ENCODE assay signal across 12 cellular contexts in genomic region chr14:67942311-67942710, GRCh38.
DNase-seq lines count a peak whose midpoint lies in the region; ATAC-seq, FAIRE-seq and TF ChIP-seq lines count a peak whose summit lies in the region.
"Had no signal": no experiment of that assay in that cellular context is flagged by ENCODE, and none has a peak within 500 bp of the region (broad histone marks: within the 10 kb centered on the region; RNA-seq: fewer than 3 reads in every experiment).

No MANE protein-coding gene starts in this region.

- H3K79me2 ChIP-seq in HCT116 (ENCODE audit: insufficient read depth, low read length): no peaks in the 10 kb centered on the region

- H3K27me3 ChIP-seq in HCT116 (ENCODE audit: insufficient read depth, low read length) (no peaks in the 10 kb centered on the region), bronchial epithelial cell (ENCODE audit: control insufficient read depth, insufficient read depth, low read length) (no peaks in the 10 kb centered on the region), liver (ENCODE audit: control insufficient read depth in 4 of 4, insufficient read depth in 4 of 4, low read length in 3 of 4) (no peaks in the 10 kb centered on the region)

- no peaks in the 10 kb centered on the region for H3K9me3 ChIP-seq in HCT116 (ENCODE audit: control insufficient read depth in 1 of 2, insufficient read depth in 1 of 2, low read depth in 1 of 2, low read length in 2 of 2)
- no peaks in the 10 kb centered on the region for H3K9me3 ChIP-seq in liver (ENCODE audit: control insufficient read depth in 4 of 4, low read length in 3 of 4)

- RAD21 ChIA-PET in HCT116 (lab: Charles Lee; ENCODE audit: low non-redundant PET in 1 of 2, low total read pairs in 2 of 2, uncharacterized antibody in 2 of 2, unreplicated experiment in 2 of 2): no interaction called here

- no peak overlapping the region for H2AFZ ChIP-seq in HCT116 (ENCODE audit: low read depth, low read length, poor library complexity, severe bottlenecking)

- no peak overlapping the region for H3K4me2 ChIP-seq in HCT116 (ENCODE audit: low read length)

- TF ChIP-seq POLR2A in HCT116 (IDR thresholded peaks at IDR 0.05; ENCODE audit: borderline replicate concordance, extremely low read depth, insufficient read depth, insufficient read length): no peak

- POLR2A ChIA-PET in HCT116 (lab: Charles Lee): no interaction called here

- TF ChIP-seq RAD21 in HCT116 (IDR thresholded peaks at IDR 0.05; ENCODE audit: low read depth) (no peak), liver (IDR thresholded peaks at IDR 0.05) (peak; percentile 23 to 54)

- H3K4me3 ChIP-seq in HCT116 (replicated peaks in 1 of 2; ENCODE audit: low read depth in 1 of 2, low read length in 2 of 2) (no peak overlapping the region), bronchial epithelial cell (ENCODE audit: low read depth, low read length) (no peak overlapping the region), liver (ENCODE audit: low read depth in 1 of 3, low read length in 3 of 3) (peak overlapping the region in 1 of 3 donors; percentile 23), skin epidermis (no peak overlapping the region)

- H3K36me3 ChIP-seq in HCT116 (ENCODE audit: control insufficient read depth in 1 of 2, insufficient read depth in 2 of 2, low read length in 2 of 2) (no peaks in the 10 kb centered on the region), bronchial epithelial cell (ENCODE audit: control insufficient read depth, insufficient read depth, low read length) (no peaks in the 10 kb centered on the region), liver (ENCODE audit: control insufficient read depth in 4 of 4, insufficient read depth in 3 of 4, low read depth in 1 of 4, low read length in 3 of 4) (no peaks in the 10 kb centered on the region)

- CTCF ChIA-PET in HCT116 (lab: Charles Lee): interaction anchor here (0.7 to 1.6 kb wide), 2 partner anchors 8 to 883 kb away, joined by 3 to 4 read pairs; no protein-coding TSS in a partner anchor

- ATAC-seq in HCT116 (no peak), GM21526 (IDR thresholded peaks at IDR 0.05; ENCODE audit: low FRiP score, unreplicated experiment) (no peak)
- ATAC-seq: activated T-cell treated with anti-CD3 and anti-CD28 coated beads, Interleukin-2, amount 50 U/mL, for 4 hours; Right ventricle myocardium inferior had no signal

- H4K20me1 ChIP-seq in HCT116 (ENCODE audit: insufficient read depth): no peaks in the 10 kb centered on the region

- no peaks in the 10 kb centered on the region for H3K9me2 ChIP-seq in HCT116 (ENCODE audit: insufficient read depth)

- peaks cover 21 to 42% of the 10 kb centered on the region in 2 experiments for H3K4me1 ChIP-seq in HCT116 (ENCODE audit: control insufficient read depth in 1 of 2, insufficient read depth in 2 of 2, low read length in 2 of 2)
- peaks cover 5 to 32% (median 28%) of the 10 kb centered on the region in 4 donors for H3K4me1 ChIP-seq in liver (ENCODE audit: control insufficient read depth in 4 of 4, insufficient read depth in 4 of 4, low read length in 3 of 4)

- DNase-seq in HCT116 (ENCODE audit: low read depth, low spot score) (no peak), bronchial epithelial cell (ENCODE audit: low read depth) (peak; percentile 5), NCI-H1092 (lab: John Stamatoyannopoulos, UW) (no peak), SIG-M5 treated with dmso at 0.1 percent for 504 hours (lab: John Stamatoyannopoulos, UW; ENCODE audit: unreplicated experiment) (no peak)
- no peak for DNase-seq in stimulated activated naive CD4-positive, alpha-beta T cell treated with Interleukin-2 at 50 U/mL for 16 hours (lab: John Stamatoyannopoulos, UW)
- DNase-seq: activated T-cell treated with anti-CD3 and anti-CD28 coated beads, Interleukin-2, amount 50 U/mL, for 4 hours; NCI-H2171 treated with DMSO at 0.1 percent for 48 hours had no signal

- BruUV-seq in HCT116 (replicated peaks; lab: Mats Ljungman, UMichigan): no TSS peak

- no peak overlapping the region for H3K9ac ChIP-seq in HCT116 (ENCODE audit: low read length)
- peak overlapping the region; percentile 57 to 88 for H3K9ac ChIP-seq in liver (ENCODE audit: low read depth in 1 of 2, low read length in 2 of 2)
- H3K9ac ChIP-seq: KMS-11 had no signal

- TF ChIP-seq CTCF in HCT116 (IDR thresholded peaks at IDR 0.05 in 2 of 3, conservative IDR thresholded peaks at IDR 0.05 in 1 of 3; ENCODE audit: borderline replicate concordance in 1 of 3, insufficient read depth in 1 of 3, low read depth in 2 of 3, low read length in 2 of 3) (no peak), bronchial epithelial cell (IDR thresholded peaks at IDR 0.05; ENCODE audit: insufficient read depth, low read length, severe bottlenecking) (no peak), liver (IDR thresholded peaks at IDR 0.05; ENCODE audit: low read depth, low read length, missing input control) (no peak)

- no peak for FAIRE-seq in bronchial epithelial cell (lab: Jason Lieb, UNC)

- intact Hi-C loops in HCT116 (cut with micrococcal nuclease): loop anchor here (2.0 to 10.0 kb wide), 5 partner anchors 205 to 844 kb away; no protein-coding TSS in a partner anchor

- H3K27ac ChIP-seq in HCT116 (ENCODE audit: low read depth, low read length) (peak overlapping the region; percentile 83; the same call in 1 of the 2 replicates), liver (ENCODE audit: low read depth in 1 of 2, low read length in 2 of 2) (peak overlapping the region; percentile 76 to 87), skin epidermis (peak overlapping the region in 19 of 21 experiments; percentile 16 to 84 (median 71))
- H3K27ac ChIP-seq: KMS-11 had no signal

- 26% methylated on average over 3 of the region's 3 CpGs for WGBS in liver

TF ChIP-seq in HCT116, 20 proteins besides CTCF, POLR2A, EP300 and RAD21 (continues in another document):
- TF ChIP-seq FOSL1 (IDR thresholded peaks at IDR 0.05; ENCODE audit: low read depth) (no peak), REST (IDR thresholded peaks at IDR 0.05; ENCODE audit: low read depth) (no peak), YY1 (IDR thresholded peaks at IDR 0.05; ENCODE audit: extremely low read depth, insufficient replicate concordance, low read depth, low read length) (no peak), ZFX (IDR thresholded peaks at IDR 0.05) (no peak), SRF (IDR thresholded peaks at IDR 0.05; ENCODE audit: low read depth) (no peak), TCF7L2 (IDR thresholded peaks at IDR 0.05; ENCODE audit: borderline replicate concordance, extremely low read depth, insufficient read depth, insufficient read length) (no peak)

TF ChIP-seq in liver, 16 proteins besides CTCF, POLR2A, EP300 and RAD21 (continues in another document):
- TF ChIP-seq GABPA (IDR thresholded peaks at IDR 0.05 in 1 of 2, conservative IDR thresholded peaks at IDR 0.05 in 1 of 2): no peak
- TF ChIP-seq JUND (IDR thresholded peaks at IDR 0.05): peak in 1 of 2 donors; percentile 16
- TF ChIP-seq YY1 (IDR thresholded peaks at IDR 0.05): no peak
- TF ChIP-seq SP1 (IDR thresholded peaks at IDR 0.05): peak; percentile 60
- TF ChIP-seq FOXA2 (IDR thresholded peaks at IDR 0.05): no peak
- peak in 1 of 2 donors; percentile 58 for TF ChIP-seq HNF4A (conservative IDR thresholded peaks at IDR 0.05)
- TF ChIP-seq NR2F2 (IDR thresholded peaks at IDR 0.05): no peak
- TF ChIP-seq FOXA1 (IDR thresholded peaks at IDR 0.05): no peak
- no peak for TF ChIP-seq ATF3 (IDR thresholded peaks at IDR 0.05)
- TF ChIP-seq EGR1 (IDR thresholded peaks at IDR 0.05; ENCODE audit: low read depth in 2 of 2): no peak
- TF ChIP-seq ZBTB33 (IDR thresholded peaks at IDR 0.05): no peak
- TF ChIP-seq TAF1 (conservative IDR thresholded peaks at IDR 0.05): no peak
- no peak for TF ChIP-seq MAX (IDR thresholded peaks at IDR 0.05)
